15 cellular contexts compared by ENCODE assay signal in the genomic region with DNA sequence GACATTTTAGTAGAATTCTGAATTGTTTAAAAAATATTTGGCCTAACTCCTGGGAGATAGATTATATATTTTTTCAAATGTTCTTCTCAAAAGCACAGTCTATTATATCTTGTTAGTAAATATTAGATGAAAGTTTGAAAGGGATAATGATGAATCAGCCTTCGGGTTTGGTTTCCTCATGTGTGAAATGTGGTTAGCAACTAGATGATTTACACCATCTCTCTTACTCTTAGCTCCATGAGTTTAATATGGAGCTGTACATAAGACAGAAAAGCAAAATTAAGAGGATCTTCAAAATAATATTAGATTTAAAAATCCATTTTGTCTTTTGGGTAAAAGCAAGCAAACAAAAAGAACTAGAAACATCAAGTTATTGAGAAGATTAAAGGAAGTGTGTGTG.
DNase-seq lines count a peak whose midpoint lies in the region; ATAC-seq and TF ChIP-seq lines count a peak whose summit lies in the region.
"Had no signal": no experiment of that assay in that cellular context is flagged by ENCODE, and none has a peak within 500 bp of the region (broad histone marks: within the 10 kb centered on the region; RNA-seq: fewer than 3 reads in every experiment).

No MANE protein-coding gene starts in this region.

- intact Hi-C loops in left ventricle myocardium inferior (cut with micrococcal nuclease): no loop called here

- H3K4me3 ChIP-seq in fibroblast of mammary gland (ENCODE audit: control insufficient read depth, low read depth, low read length) (no peak overlapping the region), left ventricle myocardium inferior (no peak overlapping the region)

- ATAC-seq in stimulated activated naive CD8-positive, alpha-beta T cell treated with anti-CD3 and anti-CD28 coated beads, Interleukin-15, Interleukin-2, amounts not matched to agents 100 U/mL and 50 U/mL, for 24 hours: peak; percentile 65
- ATAC-seq in stimulated activated naive CD8-positive, alpha-beta T cell treated with anti-CD3 and anti-CD28 coated beads, Interleukin-15, amount 100 ng/mL, for 72 hours: no peak

- peaks cover 11% of the 10 kb centered on the region for H3K4me1 ChIP-seq in left ventricle myocardium inferior

- DNase-seq in stimulated activated naive CD8-positive, alpha-beta T cell treated with anti-CD3 and anti-CD28 coated beads, Interleukin-15, Interleukin-2, amounts not matched to agents 100 U/mL and 50 U/mL, for 24 hours: no peak
- no peak for DNase-seq in stimulated activated naive CD8-positive, alpha-beta T cell treated with anti-CD3 and anti-CD28 coated beads, Interleukin-15, amount 100 ng/mL, for 72 hours
- DNase-seq in MV-4-11 (lab: John Stamatoyannopoulos, UW) (peak; percentile 45), fibroblast of mammary gland (ENCODE audit: low read depth) (peak; percentile 19), left ventricle myocardium inferior (no peak), NCI-H1436 (lab: John Stamatoyannopoulos, UW) (no peak)
- DNase-seq in activated CD4-positive, alpha-beta T cell treated with anti-CD3 and anti-CD28 coated beads for 1 hour: no peak
- DNase-seq: C1 segment of cervical spinal cord; Calu3; CD4-positive, alpha-beta memory T cell; COR-L47; DMS53; DMS79 treated with DMSO at 0.1 percent for 48 hours; H7; HCEC 1CT had no signal

- H3K27ac Mint-ChIP-seq in stimulated activated naive CD8-positive, alpha-beta T cell treated with anti-CD3 and anti-CD28 coated beads, Interleukin-15, amount 100 ng/mL, for 72 hours: no peak overlapping the region
- H3K27ac Mint-ChIP-seq: CD4-positive, alpha-beta memory T cell had no signal

- peaks cover 6% of the 10 kb centered on the region for H3K4me1 Mint-ChIP-seq in stimulated activated naive CD8-positive, alpha-beta T cell treated with anti-CD3 and anti-CD28 coated beads, Interleukin-15, amount 100 ng/mL, for 72 hours

- peaks cover 0 to 6% of the 10 kb centered on the region in 2 donors for H3K9me3 Mint-ChIP-seq in stimulated activated naive CD8-positive, alpha-beta T cell treated with anti-CD3 and anti-CD28 coated beads, Interleukin-15, amount 100 ng/mL, for 72 hours
- H3K9me3 Mint-ChIP-seq: CD4-positive, alpha-beta memory T cell had no signal

- TF ChIP-seq CTCF in fibroblast of mammary gland (conservative IDR thresholded peaks at IDR 0.05; ENCODE audit: control insufficient read depth, insufficient read depth, low read depth, low read length) (no peak), left ventricle myocardium inferior (IDR thresholded peaks at IDR 0.05; ENCODE audit: borderline replicate concordance) (no peak)

- no peak overlapping the region for H3K27ac ChIP-seq in left ventricle myocardium inferior (replicated peaks)

- no peaks in the 10 kb centered on the region for H3K36me3 ChIP-seq in left ventricle myocardium inferior

- peaks cover 38% of the 10 kb centered on the region for H3K27me3 Mint-ChIP-seq in stimulated activated naive CD8-positive, alpha-beta T cell treated with anti-CD3 and anti-CD28 coated beads, Interleukin-15, amount 100 ng/mL, for 72 hours

- no peaks in the 10 kb centered on the region for H3K9me3 ChIP-seq in left ventricle myocardium inferior (replicated peaks)

- H3K27me3 ChIP-seq in left ventricle myocardium inferior (ENCODE audit: low read depth): no peaks in the 10 kb centered on the region

- H3K4me3 Mint-ChIP-seq in stimulated activated naive CD8-positive, alpha-beta T cell treated with anti-CD3 and anti-CD28 coated beads, Interleukin-15, amount 100 ng/mL, for 72 hours: no peak overlapping the region
- H3K4me3 Mint-ChIP-seq: CD4-positive, alpha-beta memory T cell had no signal

Comparison
In these comparisons a context has a peak if more than half of its experiments do, and no peak if none do; other contexts are left out.
1. DNase-seq: peak in MV-4-11 (single experiment) and fibroblast of mammary gland (single experiment); none in stimulated activated naive CD8-positive, alpha-beta T cell treated with anti-CD3 and anti-CD28 coated beads, Interleukin-15, Interleukin-2, amounts not matched to agents 100 U/mL and 50 U/mL, for 24 hours (single experiment), stimulated activated naive CD8-positive, alpha-beta T cell treated with anti-CD3 and anti-CD28 coated beads, Interleukin-15, amount 100 ng/mL, for 72 hours (0 of 2), left ventricle myocardium inferior (single experiment), activated CD4-positive, alpha-beta T cell treated with anti-CD3 and anti-CD28 coated beads for 1 hour (single experiment) and NCI-H1436 (single experiment).